Comparison of ENCODE assay signal across 11 cellular contexts in genomic region chr3:100263583-100263982, GRCh38. TPM values are rescaled to one million over a fixed set of nuclear protein-coding genes. Genes with fewer than 3 reads are reported as not detected.
DNase-seq lines count a peak whose midpoint lies in the region; ATAC-seq and TF ChIP-seq lines count a peak whose summit lies in the region.
"Had no signal": no experiment of that assay in that cellular context is flagged by ENCODE, and none has a peak within 500 bp of the region (broad histone marks: within the 10 kb centered on the region; RNA-seq: fewer than 3 reads in every experiment).

No MANE protein-coding gene starts in this region.

- no peaks in the 10 kb centered on the region for H3K27me3 Mint-ChIP-seq in activated T-cell treated with anti-CD3 and anti-CD28 coated beads, Interleukin-2, amount 50 U/mL, for 24 hours

- H3K9me3 ChIP-seq in RWPE2 (ENCODE audit: severe bottlenecking) (no peaks in the 10 kb centered on the region), subcutaneous abdominal adipose tissue (ENCODE audit: control insufficient read depth in 5 of 5, low read length in 5 of 5) (no peaks in the 10 kb centered on the region)
- H3K9me3 ChIP-seq: adrenal gland had no signal

- H3K27me3 ChIP-seq in RWPE2 (ENCODE audit: insufficient read depth, poor library complexity, severe bottlenecking) (no peaks in the 10 kb centered on the region), subcutaneous abdominal adipose tissue (ENCODE audit: control insufficient read depth in 5 of 5, insufficient read depth in 4 of 5, low read length in 5 of 5) (no peaks in the 10 kb centered on the region)
- H3K27me3 ChIP-seq: adrenal gland had no signal

- H3K9me3 Mint-ChIP-seq in activated T-cell treated with anti-CD3 and anti-CD28 coated beads, Interleukin-2, amount 50 U/mL, for 24 hours = no peaks in the 10 kb centered on the region

- peak overlapping the region; percentile 1 for H3K27ac Mint-ChIP-seq in activated T-cell treated with anti-CD3 and anti-CD28 coated beads, Interleukin-2, amount 50 U/mL, for 24 hours

- ATAC-seq in RWPE2 (ENCODE audit: low read depth) (no peak), GM21786 (IDR thresholded peaks at IDR 0.05; ENCODE audit: unreplicated experiment) (no peak)
- ATAC-seq: Right ventricle myocardium inferior had no signal

- H3K27ac ChIP-seq in RWPE2 (ENCODE audit: poor library complexity, severe bottlenecking) (peak overlapping the region; percentile 98), subcutaneous abdominal adipose tissue (ENCODE audit: low read depth, low read length) (peak overlapping the region; percentile 57)

- peaks cover 62% of the 10 kb centered on the region for H3K4me1 Mint-ChIP-seq in activated T-cell treated with anti-CD3 and anti-CD28 coated beads, Interleukin-2, amount 50 U/mL, for 24 hours (ENCODE audit: low read depth)

- H3K36me3 Mint-ChIP-seq in activated T-cell treated with anti-CD3 and anti-CD28 coated beads, Interleukin-2, amount 50 U/mL, for 24 hours (ENCODE audit: low read depth) = peaks cover 7% of the 10 kb centered on the region

- H3K36me3 ChIP-seq in RWPE2 (ENCODE audit: low read depth) = no peaks in the 10 kb centered on the region
- H3K36me3 ChIP-seq in subcutaneous abdominal adipose tissue (ENCODE audit: control insufficient read depth in 5 of 5, insufficient read depth in 5 of 5, low read length in 5 of 5) = no peaks in the 10 kb centered on the region
- H3K36me3 ChIP-seq: adrenal gland had no signal

- no peak overlapping the region for H3K4me3 Mint-ChIP-seq in activated T-cell treated with anti-CD3 and anti-CD28 coated beads, Interleukin-2, amount 50 U/mL, for 24 hours

- H3K9ac ChIP-seq in subcutaneous abdominal adipose tissue (ENCODE audit: low read length in 5 of 5) = peak overlapping the region in 1 of 5 donors; percentile 62

- DNase-seq in activated T-cell treated with anti-CD3 and anti-CD28 coated beads, Interleukin-2, amount 50 U/mL, for 24 hours = no peak
- DNase-seq in activated T-cell treated with anti-CD3 and anti-CD28 coated beads, Interleukin-2, amount 50 U/mL, for 1 hour = no peak
- DNase-seq in RWPE2 (ENCODE audit: low spot score) = no peak
- DNase-seq in fibroblast of villous mesenchyme (ENCODE audit: low read depth) = peak; percentile 26
- DNase-seq in SKM-1 (lab: John Stamatoyannopoulos, UW; ENCODE audit: unreplicated experiment) = no peak
- DNase-seq in hypothalamus (lab: John Stamatoyannopoulos, UW) = no peak
- DNase-seq: adrenal gland, NCI-H1048 had no signal

- H3K4me1 ChIP-seq in RWPE2 (ENCODE audit: insufficient read depth, poor library complexity, severe bottlenecking) (peaks cover 66% of the 10 kb centered on the region), subcutaneous abdominal adipose tissue (ENCODE audit: control insufficient read depth in 5 of 5, insufficient read depth in 5 of 5, low read length in 5 of 5) (peaks cover 2 to 63% (median 56%) of the 10 kb centered on the region in 5 donors)

- H3K4me3 ChIP-seq in RWPE2 (ENCODE audit: severe bottlenecking) = peak overlapping the region; percentile 4
- H3K4me3 ChIP-seq in fibroblast of villous mesenchyme (ENCODE audit: low read depth, low read length) = peak overlapping the region; percentile 99
- peak overlapping the region in 2 of 5 donors; percentile 10 to 34 for H3K4me3 ChIP-seq in subcutaneous abdominal adipose tissue (ENCODE audit: low read depth in 1 of 5, low read length in 5 of 5)
- H3K4me3 ChIP-seq: adrenal gland had no signal

- no peak for TF ChIP-seq CTCF in RWPE2 (IDR thresholded peaks at IDR 0.05; ENCODE audit: poor library complexity, severe bottlenecking)
- TF ChIP-seq CTCF in fibroblast of villous mesenchyme (IDR thresholded peaks at IDR 0.05; ENCODE audit: insufficient read depth, low read depth, low read length) = no peak

RNA-seq across cellular contexts. Expression of gene TBC1D23, which starts 2.8 kb away (rescaled TPM):
- 55.4 and 90.2 TPM in 2 replicates for total RNA-seq in fibroblast of villous mesenchyme
